ENCODE assay signal across 20 cellular contexts in the genomic region with DNA sequence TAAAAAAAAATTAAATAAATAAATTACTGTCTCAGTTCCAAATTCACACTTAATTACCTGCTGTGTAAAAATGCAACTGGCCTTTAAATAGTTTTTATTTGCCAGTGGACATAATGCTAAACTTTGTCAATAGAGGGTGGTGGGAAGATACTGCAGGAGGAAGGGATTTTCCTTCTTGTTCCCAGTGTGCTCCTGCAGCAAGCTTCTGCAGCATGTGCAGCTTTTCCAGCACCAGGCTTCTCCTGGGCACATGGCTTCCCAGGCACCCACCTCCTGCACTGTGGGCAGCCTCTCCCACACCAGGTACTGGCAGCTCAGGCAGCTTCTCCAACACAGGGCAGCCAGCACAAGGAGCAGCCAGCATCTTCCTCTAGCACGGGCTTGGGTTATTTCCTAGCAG. TPM values are rescaled to one million over a fixed set of nuclear protein-coding genes. Genes with fewer than 3 reads are reported as not detected.
DNase-seq lines count a peak whose midpoint lies in the region; ATAC-seq and TF ChIP-seq lines count a peak whose summit lies in the region.
"Had no signal": no experiment of that assay in that cellular context is flagged by ENCODE, and none has a peak within 500 bp of the region (broad histone marks: within the 10 kb centered on the region; RNA-seq: fewer than 3 reads in every experiment).

No MANE protein-coding gene starts in this region.

- H3K9ac ChIP-seq in Loucy (ENCODE audit: low read depth, low read length, poor library complexity, severe bottlenecking), result no peak overlapping the region
- H3K9ac ChIP-seq: BLaER1 treated with 17β-estradiol and CSF1 and Interleukin-3, amounts not matched to agents 10 nM and 100 nM had no signal

- no peak for TF ChIP-seq POLR2A in heart left ventricle (IDR thresholded peaks at IDR 0.05)

- no peaks in the 10 kb centered on the region for H3K36me3 ChIP-seq in Loucy (ENCODE audit: insufficient read depth, low read length)
- no peaks in the 10 kb centered on the region for H3K36me3 ChIP-seq in heart left ventricle
- H3K36me3 ChIP-seq: BLaER1 treated with 17β-estradiol and CSF1 and Interleukin-3, amounts not matched to agents 10 nM and 100 nM; HAP-1; MG63 had no signal

- no peak overlapping the region for H3K4me2 ChIP-seq in Loucy (ENCODE audit: low read depth, low read length, poor library complexity, severe bottlenecking)
- H3K4me2 ChIP-seq: BLaER1 treated with 17β-estradiol and CSF1 and Interleukin-3, amounts not matched to agents 10 nM and 100 nM had no signal

- DNase-seq in DMS 273 (lab: John Stamatoyannopoulos, UW; ENCODE audit: unreplicated experiment) (peak; percentile 13), DMS 273 treated with DMSO at 0.1 percent for 48 hours (lab: John Stamatoyannopoulos, UW) (no peak), foreskin keratinocyte (no peak), KBM-7 (no peak), 8988T (no peak), heart left ventricle (no peak)
- DNase-seq: CD4-positive, alpha-beta T cell; COR-L47; DND-41; Karpas-422; MG63; NCI-H2029; NCI-H446; NCI-H524 treated with DMSO at 0.1 percent for 48 hours; NCI-H774; SIG-M5 had no signal

- peaks cover 11% of the 10 kb centered on the region for H3K4me1 ChIP-seq in Loucy (ENCODE audit: insufficient read depth, low read length, poor library complexity, severe bottlenecking)
- no peaks in the 10 kb centered on the region for H3K4me1 ChIP-seq in foreskin keratinocyte
- H3K4me1 ChIP-seq in heart left ventricle, result no peaks in the 10 kb centered on the region
- H3K4me1 ChIP-seq: HAP-1 had no signal

- no peak for TF ChIP-seq CTCF in Loucy (conservative IDR thresholded peaks at IDR 0.05; ENCODE audit: low read length)
- TF ChIP-seq CTCF in foreskin keratinocyte (conservative IDR thresholded peaks at IDR 0.05), result no peak
- no peak for TF ChIP-seq CTCF in heart left ventricle (IDR thresholded peaks at IDR 0.05)

- 73 to 88% (median 76%) methylated on average over 1 of the region's 1 CpG for WGBS in heart left ventricle, 4 donors

- H4K20me1 ChIP-seq in Loucy (ENCODE audit: insufficient read depth, low read length, poor library complexity, severe bottlenecking), result no peaks in the 10 kb centered on the region
- H4K20me1 ChIP-seq: BLaER1 treated with 17β-estradiol and CSF1 and Interleukin-3, amounts not matched to agents 10 nM and 100 nM had no signal

- H3K27me3 ChIP-seq in Loucy (ENCODE audit: insufficient read depth, low read length, poor library complexity, severe bottlenecking) (no peaks in the 10 kb centered on the region), foreskin keratinocyte (peaks cover 3% of the 10 kb centered on the region), heart left ventricle (no peaks in the 10 kb centered on the region)
- H3K27me3 ChIP-seq: BLaER1 treated with 17β-estradiol and CSF1 and Interleukin-3, amounts not matched to agents 10 nM and 100 nM; MG63 had no signal

- intact Hi-C loops in heart left ventricle (cut with DNase I), result no loop called here

- in situ Hi-C loops in KBM-7 (cut with MboI; ENCODE audit: low pct_unique_long_range_greater_than_20kb, low sequenced_read_pairs), result no loop called here

- H3K79me2 ChIP-seq in Loucy (ENCODE audit: insufficient read depth, low read length), result no peaks in the 10 kb centered on the region

- H3F3A ChIP-seq in Loucy (ENCODE audit: low read depth), result no peaks in the 10 kb centered on the region

- H3K4me3 ChIP-seq in Loucy (ENCODE audit: low read length, poor library complexity, severe bottlenecking), result no peak overlapping the region
- H3K4me3 ChIP-seq in heart left ventricle, result no peak overlapping the region
- H3K4me3 ChIP-seq: BLaER1 treated with 17β-estradiol and CSF1 and Interleukin-3, amounts not matched to agents 10 nM and 100 nM; HAP-1; MG63 had no signal

- H2AFZ ChIP-seq in Loucy (ENCODE audit: low read length), result peak overlapping the region; percentile 16

- ATAC-seq in foreskin keratinocyte (peak; percentile 8), heart left ventricle (no peak)
- ATAC-seq: SK-N-SH treated with all-trans-retinoic acid at 6 μM for 48 hours had no signal

- H3K9me2 ChIP-seq in Loucy (replicated peaks; ENCODE audit: low read depth, low read length), result no peaks in the 10 kb centered on the region

- H3K27ac ChIP-seq in foreskin keratinocyte, result no peak overlapping the region
- no peak overlapping the region for H3K27ac ChIP-seq in heart left ventricle
- H3K27ac ChIP-seq: BLaER1 treated with 17β-estradiol and CSF1 and Interleukin-3, amounts not matched to agents 10 nM and 100 nM had no signal

- H3K9me3 ChIP-seq in Loucy (ENCODE audit: insufficient read depth, low read depth, low read length) (no peaks in the 10 kb centered on the region), heart left ventricle (no peaks in the 10 kb centered on the region)
- H3K9me3 ChIP-seq: BLaER1 treated with 17β-estradiol and CSF1 and Interleukin-3, amounts not matched to agents 10 nM and 100 nM; HAP-1; MG63 had no signal

RNA-seq across cellular contexts. Expression of gene BBX, which starts 29.6 kb away (rescaled TPM):
- 51.1 and 52.8 TPM in 2 replicates for total RNA-seq in foreskin keratinocyte
- 4.7 TPM in 2 replicates for polyA plus RNA-seq in foreskin keratinocyte
- 10 to 100 TPM; 34.0 to 60.5 (median 48.0) TPM for total RNA-seq in heart left ventricle
- 10 to 100 TPM in 1 of 2 donors, 1 to 10 TPM in 1; 9.1 to 22.9 TPM for polyA plus RNA-seq in heart left ventricle
